Comparison of ENCODE assay signal across 23 cellular contexts in genomic region chr3:159624616-159625015, GRCh38.
DNase-seq lines count a peak whose midpoint lies in the region; ATAC-seq, FAIRE-seq and TF ChIP-seq lines count a peak whose summit lies in the region.
"Had no signal": no experiment of that assay in that cellular context is flagged by ENCODE, and none has a peak within 500 bp of the region (broad histone marks: within the 10 kb centered on the region; RNA-seq: fewer than 3 reads in every experiment).

No MANE protein-coding gene starts in this region.

- H3K4me3 ChIP-seq in epithelial cell of esophagus (ENCODE audit: low read length), result no peak overlapping the region
- H3K4me3 ChIP-seq in keratinocyte (ENCODE audit: control insufficient read depth in 2 of 3, extremely low read depth in 1 of 3, insufficient read depth in 2 of 3, low read depth in 1 of 3, low read length in 3 of 3), result no peak overlapping the region
- H3K4me3 ChIP-seq in sigmoid colon, result no peak overlapping the region
- H3K4me3 ChIP-seq: BLaER1 treated with 17β-estradiol and CSF1 and Interleukin-3, amounts not matched to agents 10 nM and 100 nM; GM12878 had no signal

- no peak for TF ChIP-seq POLR2A in sigmoid colon (IDR thresholded peaks at IDR 0.05)

- no peak for ATAC-seq in GM19397 (IDR thresholded peaks at IDR 0.05; ENCODE audit: unreplicated experiment)
- ATAC-seq: GM12878, HCT116 had no signal

- H3K27me3 ChIP-seq in keratinocyte (ENCODE audit: control insufficient read depth, extremely low read depth, insufficient read depth, low read length), result no peaks in the 10 kb centered on the region
- H3K27me3 ChIP-seq in sigmoid colon, result no peaks in the 10 kb centered on the region
- H3K27me3 ChIP-seq: BLaER1 treated with 17β-estradiol and CSF1 and Interleukin-3, amounts not matched to agents 10 nM and 100 nM had no signal

- H3K4me2 ChIP-seq in keratinocyte (ENCODE audit: control insufficient read depth, extremely low read depth, insufficient read depth, low read depth, low read length), result no peak overlapping the region
- H3K4me2 ChIP-seq: BLaER1 treated with 17β-estradiol and CSF1 and Interleukin-3, amounts not matched to agents 10 nM and 100 nM had no signal

- dilution Hi-C loops in keratinocyte (cut with MboI; ENCODE audit: extremely low pct_ligation_motif_present, low sequenced_read_pairs), result no loop called here

- no peak for TF ChIP-seq CTCF in epithelial cell of esophagus (IDR thresholded peaks at IDR 0.05; ENCODE audit: insufficient read depth, low read depth, low read length, missing control alignments)
- TF ChIP-seq CTCF in keratinocyte (optimal IDR thresholded peaks at IDR 0.05 in 1 of 3, IDR thresholded peaks at IDR 0.05 in 1 of 3, conservative IDR thresholded peaks at IDR 0.05 in 1 of 3; ENCODE audit: extremely low read depth in 1 of 3, insufficient read depth in 2 of 3, low read length in 3 of 3), result no peak
- no peak for TF ChIP-seq CTCF in sigmoid colon (IDR thresholded peaks at IDR 0.05)

- H3K27ac ChIP-seq in keratinocyte (ENCODE audit: control insufficient read depth, insufficient read depth, low read length) (no peak overlapping the region), sigmoid colon (no peak overlapping the region)
- H3K27ac ChIP-seq: BLaER1 treated with 17β-estradiol and CSF1 and Interleukin-3, amounts not matched to agents 10 nM and 100 nM had no signal

- H3K9me3 ChIP-seq in keratinocyte (ENCODE audit: control insufficient read depth, low read depth, low read length) (no peaks in the 10 kb centered on the region), sigmoid colon (no peaks in the 10 kb centered on the region)
- H3K9me3 ChIP-seq: BE2C; BLaER1 treated with 17β-estradiol and CSF1 and Interleukin-3, amounts not matched to agents 10 nM and 100 nM had no signal

- H3K79me2 ChIP-seq in keratinocyte (ENCODE audit: control insufficient read depth, insufficient read depth, low read length), result no peaks in the 10 kb centered on the region

- no peak overlapping the region for H2AFZ ChIP-seq in keratinocyte (ENCODE audit: control insufficient read depth, low read length)

- WGBS in sigmoid colon, 2 donors, result 84 to 90% methylated on average over 2 of the region's 2 CpGs

- H3K36me3 ChIP-seq in keratinocyte (ENCODE audit: control insufficient read depth in 2 of 2, extremely low read depth in 1 of 2, insufficient read depth in 2 of 2, low read length in 2 of 2) (no peaks in the 10 kb centered on the region), sigmoid colon (no peaks in the 10 kb centered on the region)
- H3K36me3 ChIP-seq: BE2C; BLaER1 treated with 17β-estradiol and CSF1 and Interleukin-3, amounts not matched to agents 10 nM and 100 nM had no signal

- TF ChIP-seq EP300 in sigmoid colon (IDR thresholded peaks at IDR 0.05), result no peak

- no peaks in the 10 kb centered on the region for H3K9me1 ChIP-seq in keratinocyte (ENCODE audit: control insufficient read depth, extremely low read depth, insufficient read depth, low read length)

- peak; percentile 9 for FAIRE-seq in keratinocyte (lab: Jason Lieb, UNC)
- FAIRE-seq: A204.1, D721Med, GM12878, GM18507 had no signal

- H3K4me1 ChIP-seq in keratinocyte (ENCODE audit: control insufficient read depth, extremely low read depth, insufficient read depth, low read length) (peaks cover 15% of the 10 kb centered on the region), sigmoid colon (peaks cover 0 to 15% (median 14%) of the 10 kb centered on the region in 4 donors)
- H3K4me1 ChIP-seq: BE2C; BLaER1 treated with 17β-estradiol and CSF1 and Interleukin-3, amounts not matched to agents 10 nM and 100 nM had no signal

- intact Hi-C loops in sigmoid colon (cut with DNase I), result no loop called here

- no peaks in the 10 kb centered on the region for H4K20me1 ChIP-seq in keratinocyte (ENCODE audit: control insufficient read depth, extremely low read depth, insufficient read depth, low read length)
- H4K20me1 ChIP-seq: BLaER1 treated with 17β-estradiol and CSF1 and Interleukin-3, amounts not matched to agents 10 nM and 100 nM had no signal

- peak; percentile 51 for DNase-seq in M059J (ENCODE audit: low read depth)
- peak; percentile 33 for DNase-seq in RPMI7951 (ENCODE audit: low read depth)
- DNase-seq in epithelial cell of esophagus (ENCODE audit: low read depth), result peak; percentile 31
- no peak for DNase-seq in keratinocyte (ENCODE audit: low read depth, low spot score)
- no peak for DNase-seq in NCI-H510A (lab: John Stamatoyannopoulos, UW)
- DNase-seq in NCI-H1930 (lab: John Stamatoyannopoulos, UW), result no peak
- DNase-seq in sigmoid colon, result no peak
- DNase-seq: AML-193; BE2C; CD4-positive, alpha-beta T cell; CD8-positive, alpha-beta memory T cell; DMS 273 treated with DMSO at 0.1 percent for 48 hours; DMS79; EL; GDM1; H9 had no signal

- H3K9ac ChIP-seq in keratinocyte (ENCODE audit: control insufficient read depth, extremely low read depth, insufficient read depth, low read length), result no peak overlapping the region
- H3K9ac ChIP-seq: BLaER1 treated with 17β-estradiol and CSF1 and Interleukin-3, amounts not matched to agents 10 nM and 100 nM had no signal

Comparison
In these comparisons a context has a peak if more than half of its experiments do, and no peak if none do; other contexts are left out.
1. DNase-seq: peak in M059J (single experiment), RPMI7951 (single experiment) and epithelial cell of esophagus (single experiment); none in keratinocyte (single experiment), NCI-H510A (single experiment), NCI-H1930 (0 of 2) and sigmoid colon (single experiment).